Comparison of ENCODE assay signal across 14 cellular contexts in genomic region chr19:38384209-38385027, GRCh38. TPM values are rescaled to one million over a fixed set of nuclear protein-coding genes. Genes with fewer than 3 reads are reported as not detected.
DNase-seq lines count a peak whose midpoint lies in the region; ATAC-seq, FAIRE-seq and TF ChIP-seq lines count a peak whose summit lies in the region.
"Had no signal": no experiment of that assay in that cellular context is flagged by ENCODE, and none has a peak within 500 bp of the region (broad histone marks: within the 10 kb centered on the region; RNA-seq: fewer than 3 reads in every experiment).

No MANE protein-coding gene starts in this region.

- WGBS in A549 (ENCODE audit: missing lambda C conversion rate) = 63% methylated on average over 10 of the region's 10 CpGs

- POLR2A ChIA-PET in A549 (lab: Yijun Ruan, JAX) = interaction anchor here (0.5 to 2.5 kb wide), 4 partner anchors 9 to 779 kb away, joined by 3 to 28 read pairs (median 6); partner anchors contain the start of genes C19orf33 and PSMD8

- H3K4me3 Mint-ChIP-seq in activated naive CD4-positive, alpha-beta T cell treated with anti-CD3 and anti-CD28 coated beads, Interleukin-2, amount 10 ng/mL, durations not matched to agents 7 days and 5 days = no peak overlapping the region

- peaks cover 20% of the 10 kb centered on the region for H3K27me3 ChIP-seq in H7 (ENCODE audit: control insufficient read depth, insufficient read depth, low read length)

- ATAC-seq in A549 (peak; percentile 33 to 60), HG03139 (IDR thresholded peaks at IDR 0.05; ENCODE audit: unreplicated experiment) (no peak), HG03135 (IDR thresholded peaks at IDR 0.05; ENCODE audit: unreplicated experiment) (no peak)
- ATAC-seq: SK-N-SH treated with all-trans-retinoic acid at 6 μM for 48 hours had no signal

- DNase-seq in A549 (ENCODE audit: low read depth in 1 of 2, low spot score in 1 of 2) (peak; percentile 75 to 93), H7 (peak; percentile 90), fibroblast of villous mesenchyme (ENCODE audit: low read depth) (no peak)
- DNase-seq in activated naive CD4-positive, alpha-beta T cell treated with anti-CD3 and anti-CD28 coated beads, Interleukin-2, amount 10 ng/mL, durations not matched to agents 7 days and 5 days = no peak
- no peak for DNase-seq in activated T-cell treated with anti-CD3 and anti-CD28 coated beads, Interleukin-2, amount 50 U/mL, for 1 hour
- DNase-seq: activated CD8-positive, alpha-beta memory T cell treated with anti-CD3 and anti-CD28 coated beads, Interleukin-2, amount 50 U/mL, for 48 hours; NCI-H2029 had no signal

- TF ChIP-seq EP300 in A549 (IDR thresholded peaks at IDR 0.05) = no peak

- H3K9me3 ChIP-seq in A549 = no peaks in the 10 kb centered on the region

- peaks cover 17% of the 10 kb centered on the region for H3K36me3 ChIP-seq in H7 (replicated peaks; ENCODE audit: control insufficient read depth, insufficient read depth, low read length)

- peak; percentile 77 for FAIRE-seq in A549 (lab: Jason Lieb, UNC)
- FAIRE-seq: GM18507 had no signal

- H3K27ac ChIP-seq in A549 = no peak overlapping the region
- no peak overlapping the region for H3K27ac ChIP-seq in VCaP
- H3K27ac ChIP-seq: coronary artery had no signal

- CTCF ChIA-PET in A549 (lab: Yijun Ruan, JAX) = interaction anchor here (0.8 to 12.4 kb wide), 31 partner anchors 8 to 495 kb away, joined by 3 to 254 read pairs (median 5); partner anchors contain the start of genes C19orf33, CATSPERG, FAM98C and PPP1R14A
- CTCF ChIA-PET in activated naive CD4-positive, alpha-beta T cell treated with anti-CD3 and anti-CD28 coated beads, Interleukin-2, amount 10 ng/mL, durations not matched to agents 7 days and 5 days (lab: Charles Lee) = interaction anchor here (0.7 to 1.7 kb wide), 3 partner anchors 10 to 242 kb away, joined by 3 to 4 read pairs (median 3); partner anchors contain the start of genes FAM98C and PSMD8

- peaks cover 13% of the 10 kb centered on the region for H3K4me1 ChIP-seq in A549

- no peak overlapping the region for H3K27ac Mint-ChIP-seq in activated naive CD4-positive, alpha-beta T cell treated with anti-CD3 and anti-CD28 coated beads, Interleukin-2, amount 10 ng/mL, durations not matched to agents 7 days and 5 days

- H3K4me2 ChIP-seq in A549 = no peak overlapping the region

- H3K36me3 Mint-ChIP-seq in activated naive CD4-positive, alpha-beta T cell treated with anti-CD3 and anti-CD28 coated beads, Interleukin-2, amount 10 ng/mL, durations not matched to agents 7 days and 5 days = peaks cover 41% of the 10 kb centered on the region

- H3K4me1 Mint-ChIP-seq in activated naive CD4-positive, alpha-beta T cell treated with anti-CD3 and anti-CD28 coated beads, Interleukin-2, amount 10 ng/mL, durations not matched to agents 7 days and 5 days = peaks cover 16% of the 10 kb centered on the region

- H3K27me3 Mint-ChIP-seq in activated naive CD4-positive, alpha-beta T cell treated with anti-CD3 and anti-CD28 coated beads, Interleukin-2, amount 10 ng/mL, durations not matched to agents 7 days and 5 days = peaks cover 53% of the 10 kb centered on the region

- peak; percentile 89 for TF ChIP-seq CTCF in A549 (IDR thresholded peaks at IDR 0.05)
- peak; percentile 20; the same call in 1 of the 2 replicates for TF ChIP-seq CTCF in VCaP (conservative IDR thresholded peaks at IDR 0.05)
- TF ChIP-seq CTCF in fibroblast of villous mesenchyme (IDR thresholded peaks at IDR 0.05; ENCODE audit: insufficient read depth, low read depth, low read length) = peak; percentile 39

- H3K4me3 ChIP-seq in A549 = no peak overlapping the region
- no peak overlapping the region for H3K4me3 ChIP-seq in H7 (ENCODE audit: insufficient read depth, low read depth, low read length)
- H3K4me3 ChIP-seq in fibroblast of villous mesenchyme (ENCODE audit: low read depth, low read length) = no peak overlapping the region
- H3K4me3 ChIP-seq: coronary artery had no signal

- TF ChIP-seq POLR2A in A549 (IDR thresholded peaks at IDR 0.05; ENCODE audit: low read length) = no peak

- TF ChIP-seq RAD21 in A549 (conservative IDR thresholded peaks at IDR 0.05 in 1 of 2, IDR thresholded peaks at IDR 0.05 in 1 of 2) = peak; percentile 77 to 87

- no peaks in the 10 kb centered on the region for H3K9me3 Mint-ChIP-seq in activated naive CD4-positive, alpha-beta T cell treated with anti-CD3 and anti-CD28 coated beads, Interleukin-2, amount 10 ng/mL, durations not matched to agents 7 days and 5 days

TF ChIP-seq in A549, 52 proteins besides CTCF, POLR2A, EP300 and RAD21:
- TF ChIP-seq ELK1 (IDR thresholded peaks at IDR 0.05; ENCODE audit: low read depth, low read length) = no peak
- TF ChIP-seq POLR2AphosphoS2 (conservative IDR thresholded peaks at IDR 0.05; ENCODE audit: low read length) = 0 out of 2 replicates have a peak, but pooled peaks have one; percentile 59
- TF ChIP-seq KDM1A (IDR thresholded peaks at IDR 0.05; ENCODE audit: low read depth) = no peak
- peak; percentile 43; the same call in 1 of the 2 replicates for TF ChIP-seq FOSB (CRISPR knock-in tag; IDR thresholded peaks at IDR 0.05)
- TF ChIP-seq PBX3 (IDR thresholded peaks at IDR 0.05) = no peak; the same call in 1 of the 2 replicates
- TF ChIP-seq ZSCAN20 (CRISPR knock-in tag; IDR thresholded peaks at IDR 0.05) = no peak
- peak; percentile 76; the same call in 1 of the 2 replicates for TF ChIP-seq HOXA7 (CRISPR knock-in tag; IDR thresholded peaks at IDR 0.05)
- peak; percentile 74 for TF ChIP-seq SMC3 (IDR thresholded peaks at IDR 0.05)
- TF ChIP-seq JUN (IDR thresholded peaks at IDR 0.05) = peak in 1 of 2 experiments; percentile 10; a peak in 1 of 5 replicates
- no peak for TF ChIP-seq ZFP36 (IDR thresholded peaks at IDR 0.05; ENCODE audit: borderline replicate concordance, partially characterized antibody)

RNA-seq across cellular contexts. Expression of gene GGN, which starts 3.4 kb away (rescaled TPM):
- not detected in 2 replicates for polyA plus RNA-seq in A549 (2011; rRNA removed)
- polyA plus RNA-seq in A549 (2012; cell fraction: cytosol; rRNA removed) = 0.08 and 0.22 TPM in 2 replicates
- 0.11 and 0.23 TPM in 2 replicates for polyA plus RNA-seq in A549 (2012; cell fraction: nucleus; rRNA removed)
- polyA plus RNA-seq in A549 (2017; fragmentation: RNase III; extraction: RNeasy Plus Mini Kit Qiagen cat#74134 plus additional on column Dnase treatment) = 0.33 to 0.66 TPM (median 0.46 TPM) in 3 replicates
- not detected in 2 replicates for polyA minus RNA-seq in A549 (2011; rRNA and poly(A)+ RNA removed)
- total RNA-seq in H7 (2014; rRNA removed; shearing (Covaris generic)) = 0.11 and 0.21 TPM in 2 replicates
- 0.32 and 0.86 TPM in 2 replicates for total RNA-seq in fibroblast of villous mesenchyme

RNA-seq across cellular contexts. Expression of gene SPRED3, which starts 4.1 kb away (rescaled TPM):
- polyA plus RNA-seq in A549 (2011; rRNA removed) (3.0 and 3.5 TPM in 2 replicates), A549 (2017; fragmentation: RNase III; extraction: RNeasy Plus Mini Kit Qiagen cat#74134 plus additional on column Dnase treatment) (2.6 to 3.6 TPM (median 2.8 TPM) in 3 replicates)
- 2.3 and 2.6 TPM in 2 replicates for polyA plus RNA-seq in A549 (2012; cell fraction: cytosol; rRNA removed)
- polyA plus RNA-seq in A549 (2012; cell fraction: nucleus; rRNA removed) = 11.1 and 12.9 TPM in 2 replicates
- polyA minus RNA-seq in A549 (2011; rRNA and poly(A)+ RNA removed) = 4.0 and 8.1 TPM in 2 replicates
- total RNA-seq in H7 (2014; rRNA removed; shearing (Covaris generic)) = 1.6 and 4.2 TPM in 2 replicates
- 3.9 TPM in 2 replicates for total RNA-seq in fibroblast of villous mesenchyme
- polyA plus RNA-seq: CD14-positive monocyte had no signal

RNA-seq across cellular contexts. Expression of gene PSMD8, which starts 10.0 kb away (rescaled TPM):
- polyA plus RNA-seq in A549 (2011; rRNA removed) = 437 and 469 TPM in 2 replicates
- polyA plus RNA-seq in A549 (2012; cell fraction: cytosol; rRNA removed) = 941 and 1,147 TPM in 2 replicates
- 541 and 764 TPM in 2 replicates for polyA plus RNA-seq in A549 (2012; cell fraction: nucleus; rRNA removed)
- polyA plus RNA-seq in A549 (2017; fragmentation: RNase III; extraction: RNeasy Plus Mini Kit Qiagen cat#74134 plus additional on column Dnase treatment) = 456 to 462 TPM (median 458 TPM) in 3 replicates
- 402 and 496 TPM in 2 replicates for polyA minus RNA-seq in A549 (2011; rRNA and poly(A)+ RNA removed)
- 229 and 270 TPM in 2 replicates for total RNA-seq in H7 (2014; rRNA removed; shearing (Covaris generic))
- 277 and 299 TPM in 2 replicates for total RNA-seq in fibroblast of villous mesenchyme

RNA-seq across cellular contexts. Expression of gene FAM98C, which starts 18.5 kb away (rescaled TPM):
- polyA plus RNA-seq in A549 (2011; rRNA removed) = 12.8 and 13.8 TPM in 2 replicates
- polyA plus RNA-seq in A549 (2012; cell fraction: cytosol; rRNA removed) = 36.5 and 42.2 TPM in 2 replicates
- 70.9 and 89.2 TPM in 2 replicates for polyA plus RNA-seq in A549 (2012; cell fraction: nucleus; rRNA removed)
- polyA plus RNA-seq in A549 (2017; fragmentation: RNase III; extraction: RNeasy Plus Mini Kit Qiagen cat#74134 plus additional on column Dnase treatment) = 19.5 to 20.4 TPM (median 20.1 TPM) in 3 replicates
- 7.9 and 13.8 TPM in 2 replicates for polyA minus RNA-seq in A549 (2011; rRNA and poly(A)+ RNA removed)
- 4.6 and 6.4 TPM in 2 replicates for total RNA-seq in H7 (2014; rRNA removed; shearing (Covaris generic))
- total RNA-seq in fibroblast of villous mesenchyme = 7.8 and 10.3 TPM in 2 replicates

RNA-seq across cellular contexts. Expression of gene RASGRP4, which starts 41.6 kb away (rescaled TPM):
- polyA plus RNA-seq in A549 (2011; rRNA removed) (0.13 and 0.22 TPM in 2 replicates), A549 (2017; fragmentation: RNase III; extraction: RNeasy Plus Mini Kit Qiagen cat#74134 plus additional on column Dnase treatment) (0.09 to 0.30 TPM (median 0.18 TPM) in 3 replicates)
- 0.13 and 0.18 TPM in 2 replicates for polyA plus RNA-seq in A549 (2012; cell fraction: cytosol; rRNA removed)
- 0.04 and 0.10 TPM in 2 replicates for polyA plus RNA-seq in A549 (2012; cell fraction: nucleus; rRNA removed)
- 0.12 TPM in 1 of 2 replicates, not detected in the other for polyA minus RNA-seq in A549 (2011; rRNA and poly(A)+ RNA removed)
- 1.2 and 2.1 TPM in 2 replicates for total RNA-seq in H7 (2014; rRNA removed; shearing (Covaris generic))
- total RNA-seq in fibroblast of villous mesenchyme = not detected in 2 replicates

Comparison
In these comparisons a context has a peak if more than half of its experiments do, and no peak if none do; other contexts are left out.
1. ATAC-seq: peak in A549 (2 of 2); none in HG03139 (single experiment) and HG03135 (single experiment).
2. DNase-seq: peak in A549 (2 of 2) and H7 (single experiment); none in fibroblast of villous mesenchyme (single experiment), activated naive CD4-positive, alpha-beta T cell treated with anti-CD3 and anti-CD28 coated beads, Interleukin-2, amount 10 ng/mL, durations not matched to agents 7 days and 5 days (single experiment) and activated T-cell treated with anti-CD3 and anti-CD28 coated beads, Interleukin-2, amount 50 U/mL, for 1 hour (single experiment).
3. CTCF ChIP-seq: peak in every context shown above with its lines; median percentile 89 in A549; 39 in fibroblast of villous mesenchyme; 20 in VCaP.